Comparison of ENCODE assay signal across 17 cellular contexts in genomic region chr14:30861200-30861599, GRCh38.
A peak's percentile ranks its signal among the peaks of the same experiment; 100 is the strongest.
DNase-seq lines count a peak whose midpoint lies in the region; ATAC-seq and TF ChIP-seq lines count a peak whose summit lies in the region.
"Had no signal": no experiment of that assay in that cellular context is flagged by ENCODE, and none has a peak within 500 bp of the region (broad histone marks: within the 10 kb centered on the region; RNA-seq: fewer than 3 reads in every experiment).

No MANE protein-coding gene starts in this region.

- TF ChIP-seq CTCF in HEK293 (tag by site-specific recombination; IDR thresholded peaks at IDR 0.05) (no peak), NB4 (IDR thresholded peaks at IDR 0.05; ENCODE audit: low read depth, low read length) (no peak), GM10248 (IDR thresholded peaks at IDR 0.05; ENCODE audit: control extremely low read depth, extremely low read depth, low read depth, missing control alignments) (no peak)

- no peak overlapping the region for H3K4me3 Mint-ChIP-seq in stimulated activated memory B cell treated with anti-CD40 and anti-IgM and Interleukin-4, amounts not matched to agents 10 μg/mL and 1 μg/mL and 100 μg/mL, for 72 hours

- POLR2A ChIA-PET in HEK293 (lab: Yijun Ruan, JAX) = no interaction called here
- POLR2A ChIA-PET in GM10248 (lab: Yijun Ruan, JAX) = no interaction called here

- no peak for ATAC-seq in stimulated activated memory B cell treated with anti-CD40 and anti-IgM and Interleukin-4, amounts not matched to agents 10 μg/mL and 1 μg/mL and 100 μg/mL, for 72 hours
- no peak for ATAC-seq in GM19023 (IDR thresholded peaks at IDR 0.05; ENCODE audit: unreplicated experiment)

- no peaks in the 10 kb centered on the region for H3K9me3 ChIP-seq in HEK293 (ENCODE audit: control insufficient read depth, insufficient read depth, low read depth, low read length)
- H3K9me3 ChIP-seq: MG63, Peyer's patch had no signal

- no peaks in the 10 kb centered on the region for H3K36me3 Mint-ChIP-seq in stimulated activated memory B cell treated with anti-CD40 and anti-IgM and Interleukin-4, amounts not matched to agents 10 μg/mL and 1 μg/mL and 100 μg/mL, for 72 hours

- DNase-seq in NB4 (ENCODE audit: low read depth) = peak; percentile 83
- DNase-seq in SKM-1 (lab: John Stamatoyannopoulos, UW; ENCODE audit: unreplicated experiment) = peak; percentile 39
- no peak for DNase-seq in C1 segment of cervical spinal cord (lab: John Stamatoyannopoulos, UW)
- DNase-seq in 8988T = no peak
- no peak for DNase-seq in GM10248 (ENCODE audit: extremely low spot score)
- DNase-seq: DMS79 treated with DMSO at 0.1 percent for 48 hours, H7, MG63, NCI-H1694 treated with DMSO at 0.1 percent for 48 hours, NCI-H2227 treated with DMSO at 0.1 percent for 48 hours, NCI-H510A treated with DMSO at 0.1 percent for 48 hours, Peyer's patch, T-helper 1 cell had no signal

- no peak overlapping the region for H3K27ac ChIP-seq in HEK293 (ENCODE audit: extremely low read depth, low read depth, low read length)
- H3K27ac ChIP-seq: C4-2B, Peyer's patch had no signal

- H3K36me3 ChIP-seq in HEK293 (ENCODE audit: control insufficient read depth in 2 of 2, insufficient read depth in 1 of 2, low read length in 2 of 2) = no peaks in the 10 kb centered on the region
- H3K36me3 ChIP-seq: MG63, Peyer's patch had no signal

- no peak for TF ChIP-seq POLR2A in NB4 (IDR thresholded peaks at IDR 0.05; ENCODE audit: extremely low read depth, insufficient read length)

- H3K27ac Mint-ChIP-seq in stimulated activated memory B cell treated with anti-CD40 and anti-IgM and Interleukin-4, amounts not matched to agents 10 μg/mL and 1 μg/mL and 100 μg/mL, for 72 hours = peak overlapping the region; percentile 18

- H3K4me3 ChIP-seq in HEK293 (ENCODE audit: low read depth, low read length) (no peak overlapping the region), NB4 (ENCODE audit: low read depth, low read length) (no peak overlapping the region)
- H3K4me3 ChIP-seq: MG63, Peyer's patch had no signal

- CTCF ChIA-PET in HEK293 (lab: Yijun Ruan, JAX) = interaction anchor here (0.6 kb wide), 1 partner anchor 27 kb away, joined by 6 read pairs; no protein-coding TSS in a partner anchor
- CTCF ChIA-PET in GM10248 (lab: Yijun Ruan, JAX) = no interaction called here

- no peaks in the 10 kb centered on the region for H3K4me1 ChIP-seq in HEK293 (ENCODE audit: control insufficient read depth, insufficient read depth, low read length)
- H3K4me1 ChIP-seq: Peyer's patch had no signal

- no peaks in the 10 kb centered on the region for H3K9me3 Mint-ChIP-seq in stimulated activated memory B cell treated with anti-CD40 and anti-IgM and Interleukin-4, amounts not matched to agents 10 μg/mL and 1 μg/mL and 100 μg/mL, for 72 hours

- no peaks in the 10 kb centered on the region for H3K27me3 Mint-ChIP-seq in stimulated activated memory B cell treated with anti-CD40 and anti-IgM and Interleukin-4, amounts not matched to agents 10 μg/mL and 1 μg/mL and 100 μg/mL, for 72 hours

- peaks cover 14% of the 10 kb centered on the region for H3K4me1 Mint-ChIP-seq in stimulated activated memory B cell treated with anti-CD40 and anti-IgM and Interleukin-4, amounts not matched to agents 10 μg/mL and 1 μg/mL and 100 μg/mL, for 72 hours

TF ChIP-seq in HEK293, 187 proteins besides CTCF, POLR2A, EP300 and RAD21:
- no peak for TF ChIP-seq ZNF274 (IDR thresholded peaks at IDR 0.05; ENCODE audit: low read length)
- TF ChIP-seq ZNF274 (tag by site-specific recombination; IDR thresholded peaks at IDR 0.05; ENCODE audit: borderline replicate concordance) = peak; percentile 41; the same call in 1 of the 2 replicates
- TF ChIP-seq ZNF391 (tag by site-specific recombination; IDR thresholded peaks at IDR 0.05; ENCODE audit: borderline replicate concordance, low read depth) = no peak

Comparison
In these comparisons a context has a peak if more than half of its experiments do, and no peak if none do; other contexts are left out.
1. DNase-seq: peak in NB4 (single experiment) and SKM-1 (single experiment); none in C1 segment of cervical spinal cord (0 of 14), 8988T (single experiment) and GM10248 (single experiment).